Comparison of ENCODE assay signal across 1 cellular context in genomic region chr17:82232876-82233785, GRCh38.
TF ChIP-seq lines count a peak whose summit lies in the region.

No MANE protein-coding gene starts in this region.

TF ChIP-seq in IMR-90, 13 proteins besides CTCF, POLR2A, EP300 and RAD21:
- TF ChIP-seq SMC3 (IDR thresholded peaks at IDR 0.05; ENCODE audit: low read depth, low read length) (no peak), USF2 (IDR thresholded peaks at IDR 0.05; ENCODE audit: low read depth, low read length) (no peak), ELK1 (IDR thresholded peaks at IDR 0.05; ENCODE audit: borderline replicate concordance, low read depth, low read length) (no peak), NFE2L2 (IDR thresholded peaks at IDR 0.05; ENCODE audit: low read depth, low read length) (no peak), RCOR1 (IDR thresholded peaks at IDR 0.05; ENCODE audit: insufficient replicate concordance, low read length) (no peak), MAFK (IDR thresholded peaks at IDR 0.05; ENCODE audit: low read depth, low read length) (no peak), BHLHE40 (IDR thresholded peaks at IDR 0.05; ENCODE audit: low read depth, low read length) (no peak), MXI1 (IDR thresholded peaks at IDR 0.05; ENCODE audit: borderline replicate concordance, low read depth, low read length) (no peak), CEBPB (IDR thresholded peaks at IDR 0.05; ENCODE audit: low read depth, low read length) (no peak), CHD1 (IDR thresholded peaks at IDR 0.05; ENCODE audit: low read depth, low read length) (no peak), MAZ (IDR thresholded peaks at IDR 0.05; ENCODE audit: borderline replicate concordance, low read depth, low read length) (no peak), RFX5 (IDR thresholded peaks at IDR 0.05; ENCODE audit: low read depth, low read length) (no peak), FOS (IDR thresholded peaks at IDR 0.05; ENCODE audit: low read depth, low read length) (no peak)
